In genomic region chr5:127290946-127291763, GRCh38 we compare ENCODE assay signal across 9 cellular contexts. TPM values are rescaled to one million over a fixed set of nuclear protein-coding genes. Genes with fewer than 3 reads are reported as not detected.
DNase-seq lines count a peak whose midpoint lies in the region; ATAC-seq, FAIRE-seq and TF ChIP-seq lines count a peak whose summit lies in the region.
"Had no signal": no experiment of that assay in that cellular context is flagged by ENCODE, and none has a peak within 500 bp of the region (broad histone marks: within the 10 kb centered on the region; RNA-seq: fewer than 3 reads in every experiment).

No MANE protein-coding gene starts in this region.

- DNase-seq in SK-N-SH, result peak; percentile 6
- DNase-seq in hepatocyte (ENCODE audit: low spot score), result no peak
- no peak for DNase-seq in osteoblast (ENCODE audit: insufficient read length, low spot score, missing footprints)
- DNase-seq in GM12892 (ENCODE audit: insufficient read length), result no peak
- no peak for DNase-seq in NCI-H1436 (lab: John Stamatoyannopoulos, UW)
- DNase-seq in activated naive CD4-positive, alpha-beta T cell treated with Interleukin-2 at 50 U/mL for 16 hours, result no peak
- DNase-seq: NCI-H187 treated with DMSO at 0.1 percent for 48 hours had no signal

- no peaks in the 10 kb centered on the region for H3K36me3 ChIP-seq in ACC112 (ENCODE audit: insufficient read depth, low read length)
- no peaks in the 10 kb centered on the region for H3K36me3 ChIP-seq in SK-N-SH (replicated peaks in 1 of 2; ENCODE audit: control insufficient read depth in 1 of 2, insufficient read depth in 2 of 2, low read length in 1 of 2)
- no peaks in the 10 kb centered on the region for H3K36me3 ChIP-seq in hepatocyte (replicated peaks; ENCODE audit: insufficient read depth, low read depth)
- H3K36me3 ChIP-seq in osteoblast (ENCODE audit: insufficient read depth, low read length), result no peaks in the 10 kb centered on the region

- FAIRE-seq in GM12892 (lab: Jason Lieb, UNC), result no peak

- ATAC-seq in HG02763 (IDR thresholded peaks at IDR 0.05; ENCODE audit: unreplicated experiment), result no peak

- H3K27ac ChIP-seq in ACC112 (ENCODE audit: low read depth, low read length) (no peak overlapping the region), SK-N-SH (ENCODE audit: low read depth in 2 of 2, low read length in 1 of 2) (no peak overlapping the region), hepatocyte (peak overlapping the region; percentile 18), osteoblast (ENCODE audit: low read depth, low read length) (no peak overlapping the region)

- H2AFZ ChIP-seq in ACC112 (ENCODE audit: low read length, unreplicated experiment), result peak overlapping the region; percentile 74
- peak overlapping the region; percentile 73 for H2AFZ ChIP-seq in SK-N-SH (ENCODE audit: low read depth)
- H2AFZ ChIP-seq in hepatocyte, result peak overlapping the region; percentile 83
- peak overlapping the region; percentile 83 for H2AFZ ChIP-seq in osteoblast (ENCODE audit: low read length)

- no peaks in the 10 kb centered on the region for H3K9me2 ChIP-seq in SK-N-SH
- H3K9me2 ChIP-seq in hepatocyte (replicated peaks; ENCODE audit: insufficient read depth), result no peaks in the 10 kb centered on the region

- H3F3A ChIP-seq in SK-N-SH (replicated peaks; ENCODE audit: insufficient read depth), result peaks cover 4% of the 10 kb centered on the region

- H3K4me3 ChIP-seq in ACC112 (ENCODE audit: low read depth, low read length), result peak overlapping the region; percentile 75
- peak overlapping the region; percentile 47 to 63; a peak in 2 of 4 replicates for H3K4me3 ChIP-seq in SK-N-SH (ENCODE audit: low read depth in 2 of 2, low read length in 1 of 2)
- peak overlapping the region; percentile 68 for H3K4me3 ChIP-seq in hepatocyte
- H3K4me3 ChIP-seq in osteoblast (ENCODE audit: insufficient read depth, low read length), result peak overlapping the region; percentile 67

- peaks cover 9% of the 10 kb centered on the region for H3K4me1 ChIP-seq in ACC112 (ENCODE audit: control insufficient read depth, insufficient read depth, low read length, unreplicated experiment)
- peaks cover 0 to 8% of the 10 kb centered on the region in 2 experiments; a peak in 2 of 4 replicates for H3K4me1 ChIP-seq in SK-N-SH (ENCODE audit: control insufficient read depth in 1 of 2, insufficient read depth in 2 of 2, low read depth in 1 of 2, low read length in 1 of 2)
- H3K4me1 ChIP-seq in hepatocyte (ENCODE audit: insufficient read depth), result no peaks in the 10 kb centered on the region
- H3K4me1 ChIP-seq in osteoblast (ENCODE audit: insufficient read depth, low read length), result peaks cover 7% of the 10 kb centered on the region

- no peak for TF ChIP-seq CTCF in SK-N-SH (IDR thresholded peaks at IDR 0.05)
- no peak for TF ChIP-seq CTCF in hepatocyte (IDR thresholded peaks at IDR 0.05; ENCODE audit: poor library complexity)
- TF ChIP-seq CTCF in osteoblast (IDR thresholded peaks at IDR 0.05; ENCODE audit: extremely low read depth, low read depth, low read length), result no peak

- POLR2A ChIA-PET in SK-N-SH (lab: Yijun Ruan, JAX), result no interaction called here

- CTCF ChIA-PET in SK-N-SH (lab: Yijun Ruan, JAX), result interaction anchor here (0.6 to 4.9 kb wide), 9 partner anchors 13 to 899 kb away, joined by 3 to 39 read pairs (median 4); no protein-coding TSS in a partner anchor

- H3K79me2 ChIP-seq in ACC112 (ENCODE audit: control insufficient read depth, insufficient read depth, low read length, unreplicated experiment) (no peaks in the 10 kb centered on the region), SK-N-SH (ENCODE audit: insufficient read depth) (no peaks in the 10 kb centered on the region), hepatocyte (no peaks in the 10 kb centered on the region), osteoblast (ENCODE audit: insufficient read depth, low read length) (no peaks in the 10 kb centered on the region)

- H3K9me3 ChIP-seq in SK-N-SH (no peaks in the 10 kb centered on the region), hepatocyte (ENCODE audit: low read depth) (peaks cover 4% of the 10 kb centered on the region), osteoblast (ENCODE audit: low read depth, low read length) (no peaks in the 10 kb centered on the region)

- no peaks in the 10 kb centered on the region for H4K20me1 ChIP-seq in SK-N-SH (ENCODE audit: insufficient read depth)
- H4K20me1 ChIP-seq in hepatocyte (ENCODE audit: insufficient read depth, poor library complexity, severe bottlenecking), result no peaks in the 10 kb centered on the region
- no peaks in the 10 kb centered on the region for H4K20me1 ChIP-seq in osteoblast (ENCODE audit: insufficient read depth, low read length)

- H3K9ac ChIP-seq in SK-N-SH, result no peak overlapping the region

- 62% methylated on average over 28 of the region's 30 CpGs for WGBS in SK-N-SH (ENCODE audit: low lambda C conversion rate)
- 8% methylated on average over 30 of the region's 30 CpGs for WGBS in hepatocyte (ENCODE audit: low lambda C conversion rate, missing lambda C conversion rate)

- no peak for TF ChIP-seq EP300 in SK-N-SH (IDR thresholded peaks at IDR 0.05; ENCODE audit: borderline replicate concordance in 1 of 2, low read depth in 1 of 2, low read length in 1 of 2)

- no peak for TF ChIP-seq RAD21 in SK-N-SH (IDR thresholded peaks at IDR 0.05; ENCODE audit: low read length)

- H3K4me2 ChIP-seq in SK-N-SH (peak overlapping the region; percentile 87), hepatocyte (peak overlapping the region; percentile 95), osteoblast (ENCODE audit: insufficient read depth, low read length) (peak overlapping the region; percentile 73)

- peaks cover 23% of the 10 kb centered on the region for H3K27me3 ChIP-seq in ACC112 (ENCODE audit: insufficient read depth, low read length)
- no peaks in the 10 kb centered on the region for H3K27me3 ChIP-seq in SK-N-SH (ENCODE audit: insufficient read depth)
- H3K27me3 ChIP-seq in hepatocyte, result peaks cover 50% of the 10 kb centered on the region
- peaks cover 43% of the 10 kb centered on the region for H3K27me3 ChIP-seq in osteoblast (ENCODE audit: insufficient read depth, low read length)

- no peak for TF ChIP-seq POLR2A in GM12892 (IDR thresholded peaks at IDR 0.05; ENCODE audit: low read depth, low read length)

TF ChIP-seq in SK-N-SH, 30 proteins besides CTCF, POLR2A, EP300 and RAD21:
- no peak for TF ChIP-seq TEAD4 (IDR thresholded peaks at IDR 0.05; ENCODE audit: borderline replicate concordance, insufficient read depth)
- no peak for TF ChIP-seq MAX (IDR thresholded peaks at IDR 0.05; ENCODE audit: low read depth)
- no peak for TF ChIP-seq USF2 (IDR thresholded peaks at IDR 0.05; ENCODE audit: borderline replicate concordance, low read depth, low read length)
- TF ChIP-seq MXI1 (IDR thresholded peaks at IDR 0.05; ENCODE audit: low read depth, low read length), result no peak
- no peak for TF ChIP-seq SMC3 (IDR thresholded peaks at IDR 0.05; ENCODE audit: low read depth, low read length)
- TF ChIP-seq EZH2phosphoT487 (IDR thresholded peaks at IDR 0.05; ENCODE audit: borderline replicate concordance, low read depth), result no peak
- no peak for TF ChIP-seq FOXM1 (IDR thresholded peaks at IDR 0.05; ENCODE audit: low read depth)
- no peak for TF ChIP-seq CHD2 (IDR thresholded peaks at IDR 0.05; ENCODE audit: low read length, partially characterized antibody)
- no peak for TF ChIP-seq GABPA (IDR thresholded peaks at IDR 0.05; ENCODE audit: low read depth)
- no peak for TF ChIP-seq RFX5 (IDR thresholded peaks at IDR 0.05; ENCODE audit: low read length)
- no peak for TF ChIP-seq NFIC (IDR thresholded peaks at IDR 0.05; ENCODE audit: borderline replicate concordance)
- no peak for TF ChIP-seq USF1 (IDR thresholded peaks at IDR 0.05; ENCODE audit: borderline replicate concordance, low read depth)
- TF ChIP-seq TAF1 (IDR thresholded peaks at IDR 0.05; ENCODE audit: borderline replicate concordance, low read depth, low read length), result no peak
TF ChIP-seq in SK-N-SH: peak in this region for 0.

RNA-seq across cellular contexts. Expression of gene MEGF10, which starts 0.6 kb away (rescaled TPM):
- polyA plus RNA-seq in SK-N-SH (2012; rRNA removed) (0.67 and 1.1 TPM in 2 replicates), hepatocyte (1.1 and 1.7 TPM in 2 replicates)
- 0.24 and 0.85 TPM in 2 replicates for polyA plus RNA-seq in SK-N-SH (2012; cell fraction: cytosol; rRNA removed)
- polyA plus RNA-seq in SK-N-SH (2012; cell fraction: nucleus; rRNA removed), result 0.41 and 0.51 TPM in 2 replicates
- total RNA-seq in hepatocyte (3.3 and 6.7 TPM in 2 replicates), osteoblast (1.4 and 3.2 TPM in 2 replicates)
- not detected for polyA plus RNA-seq in GM12892 (2012; ENCODE audit: missing spikeins)
